22 cellular contexts compared by ENCODE assay signal in the genomic region with DNA sequence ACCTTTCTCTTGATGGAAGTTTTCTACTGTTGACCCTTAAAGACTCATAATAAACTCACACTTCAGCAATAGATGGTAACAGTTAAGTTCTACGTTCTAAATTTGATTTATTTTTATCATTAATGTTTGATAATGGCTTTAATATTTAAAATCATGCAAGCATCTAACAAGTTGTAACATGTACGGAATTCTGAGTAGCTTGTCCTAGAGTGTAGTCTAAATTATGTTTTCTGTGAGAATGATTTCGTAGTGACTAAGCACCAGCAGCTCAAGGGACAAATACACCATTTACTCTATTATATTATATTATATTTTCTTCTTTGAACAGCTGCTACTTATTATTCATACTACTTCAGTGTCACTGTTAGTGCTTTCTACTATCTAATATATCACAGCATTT.
DNase-seq lines count a peak whose midpoint lies in the region; ATAC-seq and TF ChIP-seq lines count a peak whose summit lies in the region.
"Had no signal": no experiment of that assay in that cellular context is flagged by ENCODE, and none has a peak within 500 bp of the region (broad histone marks: within the 10 kb centered on the region; RNA-seq: fewer than 3 reads in every experiment).

No MANE protein-coding gene starts in this region.

- H3K27me3 ChIP-seq in left ventricle myocardium inferior (ENCODE audit: low read depth), result no peaks in the 10 kb centered on the region
- no peaks in the 10 kb centered on the region for H3K27me3 ChIP-seq in heart left ventricle
- no peaks in the 10 kb centered on the region for H3K27me3 ChIP-seq in ascending aorta
- no peaks in the 10 kb centered on the region for H3K27me3 ChIP-seq in aorta (ENCODE audit: control insufficient read depth in 1 of 2, insufficient read depth in 2 of 2, low read length in 1 of 2)
- H3K27me3 ChIP-seq: upper lobe of right lung had no signal

- H3K27ac ChIP-seq in left ventricle myocardium inferior (replicated peaks) (no peak overlapping the region), heart left ventricle (no peak overlapping the region), ascending aorta (peak overlapping the region in 1 of 2 donors; percentile 3), aorta (ENCODE audit: low read depth in 1 of 2, low read length in 2 of 2) (no peak overlapping the region)
- H3K27ac ChIP-seq: A549, prostate gland, SK-N-MC, upper lobe of right lung had no signal

- H3K4me1 ChIP-seq in left ventricle myocardium inferior (no peaks in the 10 kb centered on the region), heart left ventricle (peaks cover 0 to 8% (median 0%) of the 10 kb centered on the region in 12 donors), ascending aorta (no peaks in the 10 kb centered on the region), aorta (ENCODE audit: control insufficient read depth in 1 of 2, insufficient read depth in 2 of 2, low read length in 2 of 2) (no peaks in the 10 kb centered on the region)
- H3K4me1 ChIP-seq: A549, prostate gland, upper lobe of right lung had no signal

- no peak overlapping the region for H3K4me3 Mint-ChIP-seq in stimulated activated naive CD8-positive, alpha-beta T cell treated with anti-CD3 and anti-CD28 coated beads, Interleukin-15, amount 100 ng/mL, for 72 hours
- H3K4me3 Mint-ChIP-seq: CD14-positive monocyte; naive thymus-derived CD8-positive, alpha-beta T cell; stimulated activated effector memory CD8-positive, alpha-beta T cell treated with anti-CD3 and anti-CD28 coated beads, Interleukin-12 subunit alpha, Interleukin-12 subunit beta, amount 100 ng/mL, for 72 hours had no signal

- ATAC-seq in heart left ventricle (no peak), aorta (ENCODE audit: low FRiP score) (no peak), HG03175 (IDR thresholded peaks at IDR 0.05; ENCODE audit: unreplicated experiment) (no peak)
- no peak for ATAC-seq in stimulated activated naive CD8-positive, alpha-beta T cell treated with anti-CD3 and anti-CD28 coated beads, Interleukin-15, amount 100 ng/mL, for 72 hours
- ATAC-seq: A549; naive thymus-derived CD8-positive, alpha-beta T cell; stimulated activated effector memory CD8-positive, alpha-beta T cell treated with anti-CD3 and anti-CD28 coated beads, Interleukin-12 subunit alpha, Interleukin-12 subunit beta, amount 100 ng/mL, for 72 hours; upper lobe of right lung had no signal

- TF ChIP-seq CTCF in left ventricle myocardium inferior (IDR thresholded peaks at IDR 0.05; ENCODE audit: borderline replicate concordance) (no peak), heart left ventricle (IDR thresholded peaks at IDR 0.05) (no peak), ascending aorta (IDR thresholded peaks at IDR 0.05) (no peak), fibroblast of the aortic adventitia (IDR thresholded peaks at IDR 0.05; ENCODE audit: insufficient read depth, low read length) (no peak)

- H3K4me1 Mint-ChIP-seq in stimulated activated naive CD8-positive, alpha-beta T cell treated with anti-CD3 and anti-CD28 coated beads, Interleukin-15, amount 100 ng/mL, for 72 hours, result no peaks in the 10 kb centered on the region
- H3K4me1 Mint-ChIP-seq: CD14-positive monocyte; naive thymus-derived CD8-positive, alpha-beta T cell; stimulated activated effector memory CD8-positive, alpha-beta T cell treated with anti-CD3 and anti-CD28 coated beads, Interleukin-12 subunit alpha, Interleukin-12 subunit beta, amount 100 ng/mL, for 72 hours had no signal

- H3K27ac Mint-ChIP-seq in stimulated activated naive CD8-positive, alpha-beta T cell treated with anti-CD3 and anti-CD28 coated beads, Interleukin-15, amount 100 ng/mL, for 72 hours, result no peak overlapping the region
- H3K27ac Mint-ChIP-seq: CD14-positive monocyte; naive thymus-derived CD8-positive, alpha-beta T cell; stimulated activated effector memory CD8-positive, alpha-beta T cell treated with anti-CD3 and anti-CD28 coated beads, Interleukin-12 subunit alpha, Interleukin-12 subunit beta, amount 100 ng/mL, for 72 hours had no signal

- intact Hi-C loops in left ventricle myocardium inferior (cut with micrococcal nuclease), result no loop called here
- intact Hi-C loops in heart left ventricle (cut with DNase I), result no loop called here
- intact Hi-C loops in ascending aorta (cut with DNase I), result no loop called here
- intact Hi-C loops in aorta (cut with DNase I), result no loop called here

- H3K27me3 Mint-ChIP-seq in stimulated activated naive CD8-positive, alpha-beta T cell treated with anti-CD3 and anti-CD28 coated beads, Interleukin-15, amount 100 ng/mL, for 72 hours, result no peaks in the 10 kb centered on the region
- H3K27me3 Mint-ChIP-seq: naive thymus-derived CD8-positive, alpha-beta T cell had no signal

- DNase-seq in left ventricle myocardium inferior, result no peak
- DNase-seq in heart left ventricle, result no peak
- no peak for DNase-seq in ascending aorta (ENCODE audit: low spot score in 2 of 2)
- peak; percentile 25 for DNase-seq in fibroblast of the aortic adventitia (ENCODE audit: low read depth)
- DNase-seq in aorta, result no peak
- no peak for DNase-seq in iPS-NIHi7 (ENCODE audit: extremely low spot score)
- DNase-seq in stimulated activated naive CD8-positive, alpha-beta T cell treated with anti-CD3 and anti-CD28 coated beads, Interleukin-15, amount 100 ng/mL, for 72 hours, result no peak
- DNase-seq: activated CD4-positive, alpha-beta T cell treated with anti-CD3 and anti-CD28 coated beads for 4 hours; activated effector memory CD4-positive, alpha-beta T cell treated with Interleukin-2 at 50 U/mL for 16 hours; amniotic stem cell; cortex of kidney; head of caudate nucleus; naive thymus-derived CD8-positive, alpha-beta T cell; NCI-H2029; NCI-H524; upper lobe of right lung had no signal

- H3K36me3 ChIP-seq in left ventricle myocardium inferior (no peaks in the 10 kb centered on the region), heart left ventricle (no peaks in the 10 kb centered on the region), ascending aorta (no peaks in the 10 kb centered on the region), aorta (ENCODE audit: control insufficient read depth in 1 of 2, insufficient read depth in 2 of 2, low read length in 1 of 2) (no peaks in the 10 kb centered on the region)
- H3K36me3 ChIP-seq: prostate gland, upper lobe of right lung had no signal

- TF ChIP-seq POLR2A in heart left ventricle (IDR thresholded peaks at IDR 0.05), result no peak

- H3K4me3 ChIP-seq in left ventricle myocardium inferior, result peak overlapping the region; percentile 30
- peak overlapping the region in 3 of 12 donors; percentile 2 to 30 (median 5) for H3K4me3 ChIP-seq in heart left ventricle
- peak overlapping the region; percentile 37 to 39 for H3K4me3 ChIP-seq in ascending aorta
- H3K4me3 ChIP-seq in fibroblast of the aortic adventitia (ENCODE audit: low read depth, low read length), result no peak overlapping the region
- peak overlapping the region; percentile 26 to 43 for H3K4me3 ChIP-seq in aorta (ENCODE audit: low read length in 2 of 2)
- H3K4me3 ChIP-seq: A549, prostate gland, upper lobe of right lung had no signal

- 56 to 77% (median 68%) methylated on average over 3 of the region's 3 CpGs for WGBS in heart left ventricle, 4 donors
- WGBS in aorta, 2 donors, result 19 to 23% methylated on average over 3 of the region's 3 CpGs

- no peaks in the 10 kb centered on the region for H3K9me3 ChIP-seq in left ventricle myocardium inferior (replicated peaks)
- no peaks in the 10 kb centered on the region for H3K9me3 ChIP-seq in heart left ventricle
- H3K9me3 ChIP-seq in ascending aorta, result no peaks in the 10 kb centered on the region
- no peaks in the 10 kb centered on the region for H3K9me3 ChIP-seq in aorta (ENCODE audit: control insufficient read depth, low read length)
- H3K9me3 ChIP-seq: A549, prostate gland, upper lobe of right lung had no signal

- H3K9me3 Mint-ChIP-seq in stimulated activated naive CD8-positive, alpha-beta T cell treated with anti-CD3 and anti-CD28 coated beads, Interleukin-15, amount 100 ng/mL, for 72 hours, result peaks cover 6 to 7% of the 10 kb centered on the region in 2 donors
